In the genomic region with DNA sequence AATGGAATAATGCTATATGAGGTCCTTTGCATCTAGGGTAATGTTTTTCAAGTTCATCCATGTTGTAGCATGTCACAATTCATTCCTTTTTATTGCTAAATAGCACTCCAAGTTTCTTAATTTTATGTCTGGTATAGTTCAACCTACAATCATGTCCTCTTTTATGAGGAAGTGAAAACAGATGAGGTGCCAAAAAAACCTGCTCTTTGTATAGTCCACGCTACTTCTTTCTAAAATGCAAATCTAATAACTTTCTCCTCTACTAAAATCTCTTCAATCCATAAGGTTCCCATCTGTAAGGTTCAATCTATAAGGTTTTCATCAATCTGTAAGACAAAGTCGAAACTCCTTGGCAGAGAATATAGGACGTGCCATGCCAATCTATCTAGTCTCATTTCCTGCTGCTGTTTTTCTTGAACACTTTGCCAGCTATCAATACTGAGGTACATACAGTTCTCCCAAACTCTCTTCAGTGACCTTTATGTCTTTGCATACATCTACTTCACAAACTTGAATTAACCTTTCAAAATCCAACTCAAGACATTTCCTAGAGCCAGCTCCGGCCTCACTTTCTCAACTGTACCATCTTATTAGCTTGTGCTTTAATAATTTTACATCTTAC, we compare ENCODE assay signal across 12 cellular contexts. TPM values are rescaled to one million over a fixed set of nuclear protein-coding genes. Genes with fewer than 3 reads are reported as not detected.
DNase-seq lines count a peak whose midpoint lies in the region; ATAC-seq and TF ChIP-seq lines count a peak whose summit lies in the region.
"Had no signal": no experiment of that assay in that cellular context is flagged by ENCODE, and none has a peak within 500 bp of the region (broad histone marks: within the 10 kb centered on the region; RNA-seq: fewer than 3 reads in every experiment).

No MANE protein-coding gene starts in this region.

- POLR2A ChIA-PET in CD4-positive, alpha-beta T cell (lab: Charles Lee) = interaction anchor here (0.7 kb wide), 1 partner anchor 402 kb away, joined by 3 read pairs; no protein-coding TSS in a partner anchor

- peaks cover 10% of the 10 kb centered on the region for H3K9me3 Mint-ChIP-seq in CD4-positive, alpha-beta T cell

- intact Hi-C loops in CD4-positive, alpha-beta T cell (cut with DNase I, micrococcal nuclease) = no loop called here

- peaks cover 51% of the 10 kb centered on the region for H3K36me3 Mint-ChIP-seq in CD4-positive, alpha-beta T cell (ENCODE audit: low read depth)
- peaks cover 8% of the 10 kb centered on the region for H3K36me3 Mint-ChIP-seq in T-helper 17 cell (ENCODE audit: low read depth)

- ATAC-seq in CD4-positive, alpha-beta T cell (ENCODE audit: poor library complexity) = no peak
- ATAC-seq in GM19023 (IDR thresholded peaks at IDR 0.05; ENCODE audit: unreplicated experiment) (peak; percentile 68), HG02938 (IDR thresholded peaks at IDR 0.05; ENCODE audit: unreplicated experiment) (peak; percentile 44), T-helper 17 cell (no peak)

- no peaks in the 10 kb centered on the region for H3K9me3 ChIP-seq in CD4-positive, alpha-beta T cell (ENCODE audit: control insufficient read depth, low read length)
- H3K9me3 ChIP-seq in T-helper 17 cell (ENCODE audit: control insufficient read depth, low read length, poor library complexity, severe bottlenecking) = no peaks in the 10 kb centered on the region
- H3K9me3 ChIP-seq: transverse colon had no signal

- H3K27ac ChIP-seq in CD4-positive, alpha-beta T cell (ENCODE audit: low read depth, low read length) = no peak overlapping the region
- H3K27ac ChIP-seq in substantia nigra (ENCODE audit: low read depth, low read length, poor library complexity, severe bottlenecking) = no peak overlapping the region
- H3K27ac ChIP-seq: transverse colon had no signal

- no peak for DNase-seq in CD4-positive, alpha-beta T cell
- DNase-seq in T-helper 17 cell = no peak
- DNase-seq in substantia nigra (lab: John Stamatoyannopoulos, UW) = no peak
- DNase-seq in T-helper 1 cell = no peak
- no peak for DNase-seq in NCI-H446 (lab: John Stamatoyannopoulos, UW)
- DNase-seq in NCI-H2029 (lab: John Stamatoyannopoulos, UW) = no peak
- DNase-seq: activated CD4-positive, alpha-beta T cell treated with anti-CD3 and anti-CD28 coated beads for 1 hour; amygdala; occipital lobe; transverse colon had no signal

- H3K4me3 Mint-ChIP-seq in CD4-positive, alpha-beta T cell = peak overlapping the region; percentile 44
- H3K4me3 Mint-ChIP-seq in T-helper 17 cell = no peak overlapping the region

- peaks cover 83% of the 10 kb centered on the region for H3K4me1 Mint-ChIP-seq in CD4-positive, alpha-beta T cell (ENCODE audit: low read depth)
- peaks cover 37% of the 10 kb centered on the region for H3K4me1 Mint-ChIP-seq in T-helper 17 cell

- no peaks in the 10 kb centered on the region for H3K27me3 Mint-ChIP-seq in CD4-positive, alpha-beta T cell
- no peaks in the 10 kb centered on the region for H3K27me3 Mint-ChIP-seq in T-helper 17 cell

- CTCF ChIA-PET in CD4-positive, alpha-beta T cell (lab: Charles Lee) = no interaction called here

- TF ChIP-seq CTCF in CD4-positive, alpha-beta T cell (IDR thresholded peaks at IDR 0.05) = no peak

- H3K27ac Mint-ChIP-seq in CD4-positive, alpha-beta T cell = peak overlapping the region; percentile 69
- H3K27ac Mint-ChIP-seq in T-helper 17 cell = peak overlapping the region; percentile 27

- no peaks in the 10 kb centered on the region for H3K27me3 ChIP-seq in CD4-positive, alpha-beta T cell (ENCODE audit: control insufficient read depth, insufficient read depth, low read length)
- H3K27me3 ChIP-seq: transverse colon had no signal

RNA-seq across cellular contexts. Expression of gene INTS6, which starts 33.7 kb away (rescaled TPM):
- 10 to 100 TPM; 40.8 to 45.8 TPM for total RNA-seq in CD4-positive, alpha-beta T cell
- total RNA-seq in T-helper 17 cell = 100 to 1,000 TPM in 1 of 2 donors, 10 to 100 TPM in 1; 92.5 to 100 TPM

Comparison
In these comparisons a context has a peak if more than half of its experiments do, and no peak if none do; other contexts are left out.
1. ATAC-seq: peak in GM19023 (single experiment) and HG02938 (single experiment); none in CD4-positive, alpha-beta T cell (single experiment) and T-helper 17 cell (single experiment).